11 cellular contexts compared by ENCODE assay signal in the genomic region with DNA sequence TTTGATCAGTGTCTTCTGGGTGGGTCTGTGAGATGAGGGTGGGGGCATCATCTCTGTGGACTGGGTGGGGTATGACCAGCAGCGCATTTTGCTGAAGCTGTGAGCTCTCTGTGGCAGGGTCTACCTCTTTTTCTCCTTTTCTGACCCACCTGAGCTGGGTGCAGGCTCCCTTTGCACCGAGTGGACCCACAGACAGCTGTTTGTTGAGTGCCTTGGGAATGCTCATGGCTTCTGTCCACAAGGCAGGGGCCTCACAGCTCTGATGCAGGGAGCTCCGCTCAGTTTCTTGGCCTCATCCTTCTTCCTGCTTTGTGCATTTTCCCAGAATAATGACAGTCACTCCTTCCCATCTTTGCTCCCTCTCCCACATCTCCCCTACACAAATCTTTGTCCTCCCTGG.
"Had no signal": no experiment of that assay in that cellular context is flagged by ENCODE, and none has a peak within 500 bp of the region (broad histone marks: within the 10 kb centered on the region; RNA-seq: fewer than 3 reads in every experiment).

No MANE protein-coding gene starts in this region.

- H3K36me3 ChIP-seq: gastrocnemius medialis, heart left ventricle, left lung, stomach had no signal

- H3K27ac Mint-ChIP-seq: activated naive CD8-positive, alpha-beta T cell; type B pancreatic cell had no signal

- H3K36me3 Mint-ChIP-seq: activated naive CD8-positive, alpha-beta T cell; type B pancreatic cell had no signal

- H3K4me3 ChIP-seq: body of pancreas, dorsolateral prefrontal cortex, gastrocnemius medialis, heart left ventricle, left lung, stomach had no signal

- DNase-seq: activated CD4-positive, alpha-beta T cell treated with anti-CD3 and anti-CD28 coated beads, Interleukin-2, amount 50 U/mL, for 1 hour; body of pancreas; gastrocnemius medialis; heart left ventricle; left lung; posterior cingulate gyrus; stomach had no signal

- H3K4me3 Mint-ChIP-seq: activated naive CD8-positive, alpha-beta T cell; type B pancreatic cell had no signal

- H3K9me3 ChIP-seq: body of pancreas, gastrocnemius medialis, heart left ventricle, left lung, stomach had no signal

- H3K4me1 ChIP-seq: body of pancreas, left lung had no signal

- H3K27ac ChIP-seq: body of pancreas, gastrocnemius medialis, heart left ventricle, left lung, stomach had no signal

- H3K9me3 Mint-ChIP-seq: type B pancreatic cell had no signal

- ATAC-seq: activated CD4-positive, CD25-positive, alpha-beta regulatory T cell treated with anti-CD3 and anti-CD28 coated beads, Interleukin-2, amount 50 U/mL, for 24 hours; body of pancreas; gastrocnemius medialis; heart left ventricle had no signal

- H3K27me3 ChIP-seq: body of pancreas, dorsolateral prefrontal cortex, gastrocnemius medialis, heart left ventricle, left lung had no signal
